In genomic region chr17:27526603-27527002, GRCh38 we compare ENCODE assay signal across 8 cellular contexts.
DNase-seq lines count a peak whose midpoint lies in the region; ATAC-seq and TF ChIP-seq lines count a peak whose summit lies in the region.

No MANE protein-coding gene starts in this region.

- in situ Hi-C loops in brain microvascular endothelial cell (cut with HindIII; ENCODE audit: low pct_ligation_motif_present, low sequenced_read_pairs), result loop anchor here (25.0 kb wide), 1 partner anchor 89 kb away; no protein-coding TSS in a partner anchor

- DNase-seq in DND-41, result peak; percentile 19
- peak; percentile 16 for DNase-seq in NAMALWA (ENCODE audit: low spot score)
- peak; percentile 46 for DNase-seq in brain microvascular endothelial cell
- DNase-seq in nephron progenitor cell, result peak; percentile 30
- no peak for DNase-seq in NCI-H1930 (lab: John Stamatoyannopoulos, UW)
- no peak for DNase-seq in GM19238 (ENCODE audit: insufficient read length, low spot score)
- no peak for DNase-seq in GOT3 (lab: John Stamatoyannopoulos, UW)

- H2AFZ ChIP-seq in DND-41 (ENCODE audit: low read depth, low read length), result no peak overlapping the region

- H3K27me3 Mint-ChIP-seq in nephron progenitor cell (ENCODE audit: low read depth, poor library complexity), result no peaks in the 10 kb centered on the region

- no peak overlapping the region for H3K27ac Mint-ChIP-seq in nephron progenitor cell

- H3K9me3 Mint-ChIP-seq in nephron progenitor cell, result no peaks in the 10 kb centered on the region

- H4K20me1 ChIP-seq in DND-41 (ENCODE audit: insufficient read depth, low read length), result peaks cover 8% of the 10 kb centered on the region

- H3K27ac ChIP-seq in DND-41 (ENCODE audit: low read length) (no peak overlapping the region), brain microvascular endothelial cell (no peak overlapping the region)

- TF ChIP-seq CTCF in DND-41 (IDR thresholded peaks at IDR 0.05; ENCODE audit: borderline replicate concordance, extremely low read depth, low read length, poor library complexity, severe bottlenecking) (no peak), brain microvascular endothelial cell (IDR thresholded peaks at IDR 0.05; ENCODE audit: low read depth, low read length, missing control alignments) (no peak), nephron progenitor cell (IDR thresholded peaks at IDR 0.05) (no peak)

- no peak overlapping the region for H3K4me2 ChIP-seq in DND-41 (ENCODE audit: insufficient read depth, low read length)

- ATAC-seq in DND-41 (ENCODE audit: insufficient read depth, low read depth), result no peak
- ATAC-seq in GM21447 (IDR thresholded peaks at IDR 0.05; ENCODE audit: unreplicated experiment), result peak; percentile 57

- H3K4me1 ChIP-seq in DND-41 (ENCODE audit: insufficient read depth, low read length), result peaks cover 19% of the 10 kb centered on the region

- H3K9ac ChIP-seq in DND-41 (ENCODE audit: low read depth, low read length), result no peak overlapping the region

- no peaks in the 10 kb centered on the region for H3K79me2 ChIP-seq in DND-41 (ENCODE audit: insufficient read depth, low read length)

- peaks cover 62% of the 10 kb centered on the region for H3K4me1 Mint-ChIP-seq in nephron progenitor cell

- peak overlapping the region; percentile 55 for H3K4me3 Mint-ChIP-seq in nephron progenitor cell

- no peaks in the 10 kb centered on the region for H3K9me3 ChIP-seq in DND-41 (ENCODE audit: insufficient read depth, low read length, severe bottlenecking)

- no peaks in the 10 kb centered on the region for H3K36me3 Mint-ChIP-seq in nephron progenitor cell (ENCODE audit: low read depth)

- peaks cover 3% of the 10 kb centered on the region for H3K27me3 ChIP-seq in DND-41 (ENCODE audit: insufficient read depth, low read length, poor library complexity)
- no peaks in the 10 kb centered on the region for H3K27me3 ChIP-seq in brain microvascular endothelial cell (replicated peaks)

- H3K4me3 ChIP-seq in DND-41 (ENCODE audit: low read depth in 1 of 2, low read length in 2 of 2), result no peak overlapping the region
- no peak overlapping the region for H3K4me3 ChIP-seq in brain microvascular endothelial cell (ENCODE audit: low read depth, low read length)

- H3K36me3 ChIP-seq in DND-41 (ENCODE audit: insufficient read depth, low read length) (no peaks in the 10 kb centered on the region), brain microvascular endothelial cell (replicated peaks) (no peaks in the 10 kb centered on the region)

Comparison
In these comparisons a context has a peak if more than half of its experiments do, and no peak if none do; other contexts are left out.
1. DNase-seq: peak in DND-41 (single experiment), NAMALWA (single experiment), brain microvascular endothelial cell (single experiment) and nephron progenitor cell (single experiment); none in NCI-H1930 (0 of 2), GM19238 (single experiment) and GOT3 (single experiment).